In the genomic region with DNA sequence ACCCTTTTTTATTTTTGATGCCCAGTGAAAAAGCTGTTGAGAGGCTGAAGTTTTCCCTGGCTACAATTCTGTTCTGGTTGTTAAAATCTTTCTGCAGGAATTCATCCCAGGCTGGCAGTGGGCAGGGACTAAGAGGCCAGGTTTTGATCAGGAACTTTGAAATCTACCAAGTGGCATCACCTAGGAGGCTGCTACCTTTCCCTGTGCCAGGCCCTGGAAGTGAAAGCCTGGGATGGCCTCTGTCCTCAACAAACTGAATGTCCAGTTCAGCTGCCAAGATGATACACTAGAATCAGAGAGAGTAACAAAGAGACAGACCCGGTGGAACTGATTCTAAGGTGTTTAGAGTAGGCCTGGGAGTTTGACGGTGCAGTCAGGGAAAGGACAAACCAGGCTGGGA, we compare ENCODE assay signal across 2 cellular contexts.
TF ChIP-seq lines count a peak whose summit lies in the region.

No MANE protein-coding gene starts in this region.

TF ChIP-seq in liver, 16 proteins besides CTCF, POLR2A, EP300 and RAD21 (continued from another document):
- TF ChIP-seq, protein P1, sequence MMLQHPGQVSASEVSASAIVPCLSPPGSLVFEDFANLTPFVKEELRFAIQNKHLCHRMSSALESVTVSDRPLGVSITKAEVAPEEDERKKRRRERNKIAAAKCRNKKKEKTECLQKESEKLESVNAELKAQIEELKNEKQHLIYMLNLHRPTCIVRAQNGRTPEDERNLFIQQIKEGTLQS (IDR thresholded peaks at IDR 0.05) = no peak
- TF ChIP-seq NR2F2 (IDR thresholded peaks at IDR 0.05) (no peak), TAF1 (conservative IDR thresholded peaks at IDR 0.05) (no peak), RXRA (IDR thresholded peaks at IDR 0.05) (no peak), REST (IDR thresholded peaks at IDR 0.05) (no peak), HNF4A (conservative IDR thresholded peaks at IDR 0.05) (no peak), YY1 (IDR thresholded peaks at IDR 0.05) (no peak), HNF4G (IDR thresholded peaks at IDR 0.05) (no peak), FOXA2 (IDR thresholded peaks at IDR 0.05) (no peak), GABPA (IDR thresholded peaks at IDR 0.05 in 1 of 2, conservative IDR thresholded peaks at IDR 0.05 in 1 of 2) (no peak), EGR1 (IDR thresholded peaks at IDR 0.05; ENCODE audit: low read depth in 2 of 2) (no peak), SP1 (IDR thresholded peaks at IDR 0.05) (no peak), JUND (IDR thresholded peaks at IDR 0.05) (no peak)
- TF ChIP-seq, protein P2, sequence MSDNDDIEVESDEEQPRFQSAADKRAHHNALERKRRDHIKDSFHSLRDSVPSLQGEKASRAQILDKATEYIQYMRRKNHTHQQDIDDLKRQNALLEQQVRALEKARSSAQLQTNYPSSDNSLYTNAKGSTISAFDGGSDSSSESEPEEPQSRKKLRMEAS (IDR thresholded peaks at IDR 0.05) = no peak
- TF ChIP-seq, protein P3, sequence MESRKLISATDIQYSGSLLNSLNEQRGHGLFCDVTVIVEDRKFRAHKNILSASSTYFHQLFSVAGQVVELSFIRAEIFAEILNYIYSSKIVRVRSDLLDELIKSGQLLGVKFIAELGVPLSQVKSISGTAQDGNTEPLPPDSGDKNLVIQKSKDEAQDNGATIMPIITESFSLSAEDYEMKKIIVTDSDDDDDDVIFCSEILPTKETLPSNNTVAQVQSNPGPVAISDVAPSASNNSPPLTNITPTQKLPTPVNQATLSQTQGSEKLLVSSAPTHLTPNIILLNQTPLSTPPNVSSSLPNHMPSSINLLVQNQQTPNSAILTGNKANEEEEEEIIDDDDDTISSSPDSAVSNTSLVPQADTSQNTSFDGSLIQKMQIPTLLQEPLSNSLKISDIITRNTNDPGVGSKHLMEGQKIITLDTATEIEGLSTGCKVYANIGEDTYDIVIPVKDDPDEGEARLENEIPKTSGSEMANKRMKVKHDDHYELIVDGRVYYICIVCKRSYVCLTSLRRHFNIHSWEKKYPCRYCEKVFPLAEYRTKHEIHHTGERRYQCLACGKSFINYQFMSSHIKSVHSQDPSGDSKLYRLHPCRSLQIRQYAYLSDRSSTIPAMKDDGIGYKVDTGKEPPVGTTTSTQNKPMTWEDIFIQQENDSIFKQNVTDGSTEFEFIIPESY (IDR thresholded peaks at IDR 0.05) = no peak
TF ChIP-seq in liver: peak in this region for 0.

TF ChIP-seq in HepG2, 621 proteins besides CTCF, POLR2A, EP300 and RAD21:
- TF ChIP-seq, protein P4, sequence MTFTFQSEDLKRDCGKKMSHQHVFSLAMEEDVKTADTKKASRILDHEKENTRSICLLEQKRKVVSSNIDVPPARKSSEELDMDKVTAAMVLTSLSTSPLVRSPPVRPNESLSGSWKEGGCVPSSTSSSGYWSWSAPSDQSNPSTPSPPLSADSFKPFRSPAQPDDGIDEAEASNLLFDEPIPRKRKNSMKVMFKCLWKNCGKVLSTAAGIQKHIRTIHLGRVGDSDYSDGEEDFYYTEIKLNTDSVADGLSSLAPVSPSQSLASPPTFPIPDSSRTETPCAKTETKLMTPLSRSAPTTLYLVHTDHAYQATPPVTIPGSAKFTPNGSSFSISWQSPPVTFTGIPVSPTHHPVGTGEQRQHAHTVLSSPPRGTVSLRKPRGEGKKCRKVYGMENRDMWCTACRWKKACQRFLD (CRISPR knock-in tag; IDR thresholded peaks at IDR 0.05; ENCODE audit: borderline replicate concordance) = no peak
- no peak for TF ChIP-seq KDM4B (CRISPR knock-in tag; IDR thresholded peaks at IDR 0.05)
- no peak for TF ChIP-seq ZNF121 (CRISPR knock-in tag; IDR thresholded peaks at IDR 0.05)
- TF ChIP-seq ZNF101 (CRISPR knock-in tag; IDR thresholded peaks at IDR 0.05; ENCODE audit: borderline replicate concordance, low read depth) = no peak
- TF ChIP-seq, protein P5, sequence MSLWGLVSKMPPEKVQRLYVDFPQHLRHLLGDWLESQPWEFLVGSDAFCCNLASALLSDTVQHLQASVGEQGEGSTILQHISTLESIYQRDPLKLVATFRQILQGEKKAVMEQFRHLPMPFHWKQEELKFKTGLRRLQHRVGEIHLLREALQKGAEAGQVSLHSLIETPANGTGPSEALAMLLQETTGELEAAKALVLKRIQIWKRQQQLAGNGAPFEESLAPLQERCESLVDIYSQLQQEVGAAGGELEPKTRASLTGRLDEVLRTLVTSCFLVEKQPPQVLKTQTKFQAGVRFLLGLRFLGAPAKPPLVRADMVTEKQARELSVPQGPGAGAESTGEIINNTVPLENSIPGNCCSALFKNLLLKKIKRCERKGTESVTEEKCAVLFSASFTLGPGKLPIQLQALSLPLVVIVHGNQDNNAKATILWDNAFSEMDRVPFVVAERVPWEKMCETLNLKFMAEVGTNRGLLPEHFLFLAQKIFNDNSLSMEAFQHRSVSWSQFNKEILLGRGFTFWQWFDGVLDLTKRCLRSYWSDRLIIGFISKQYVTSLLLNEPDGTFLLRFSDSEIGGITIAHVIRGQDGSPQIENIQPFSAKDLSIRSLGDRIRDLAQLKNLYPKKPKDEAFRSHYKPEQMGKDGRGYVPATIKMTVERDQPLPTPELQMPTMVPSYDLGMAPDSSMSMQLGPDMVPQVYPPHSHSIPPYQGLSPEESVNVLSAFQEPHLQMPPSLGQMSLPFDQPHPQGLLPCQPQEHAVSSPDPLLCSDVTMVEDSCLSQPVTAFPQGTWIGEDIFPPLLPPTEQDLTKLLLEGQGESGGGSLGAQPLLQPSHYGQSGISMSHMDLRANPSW (CRISPR knock-in tag; IDR thresholded peaks at IDR 0.05; ENCODE audit: borderline replicate concordance) = no peak
- no peak for TF ChIP-seq ZNF572 (CRISPR knock-in tag; IDR thresholded peaks at IDR 0.05)
- TF ChIP-seq, protein P6, sequence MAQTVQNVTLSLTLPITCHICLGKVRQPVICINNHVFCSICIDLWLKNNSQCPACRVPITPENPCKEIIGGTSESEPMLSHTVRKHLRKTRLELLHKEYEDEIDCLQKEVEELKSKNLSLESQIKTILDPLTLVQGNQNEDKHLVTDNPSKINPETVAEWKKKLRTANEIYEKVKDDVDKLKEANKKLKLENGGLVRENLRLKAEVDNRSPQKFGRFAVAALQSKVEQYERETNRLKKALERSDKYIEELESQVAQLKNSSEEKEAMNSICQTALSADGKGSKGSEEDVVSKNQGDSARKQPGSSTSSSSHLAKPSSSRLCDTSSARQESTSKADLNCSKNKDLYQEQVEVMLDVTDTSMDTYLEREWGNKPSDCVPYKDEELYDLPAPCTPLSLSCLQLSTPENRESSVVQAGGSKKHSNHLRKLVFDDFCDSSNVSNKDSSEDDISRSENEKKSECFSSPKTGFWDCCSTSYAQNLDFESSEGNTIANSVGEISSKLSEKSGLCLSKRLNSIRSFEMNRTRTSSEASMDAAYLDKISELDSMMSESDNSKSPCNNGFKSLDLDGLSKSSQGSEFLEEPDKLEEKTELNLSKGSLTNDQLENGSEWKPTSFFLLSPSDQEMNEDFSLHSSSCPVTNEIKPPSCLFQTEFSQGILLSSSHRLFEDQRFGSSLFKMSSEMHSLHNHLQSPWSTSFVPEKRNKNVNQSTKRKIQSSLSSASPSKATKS (CRISPR knock-in tag; IDR thresholded peaks at IDR 0.05) = no peak
